In genomic region chr1:110337704-110338199, GRCh38 we compare ENCODE assay signal across 1 cellular context.
A peak's percentile ranks its signal among the peaks of the same experiment; 100 is the strongest.
TF ChIP-seq lines count a peak whose summit lies in the region.

No MANE protein-coding gene starts in this region.

TF ChIP-seq in K562, 482 proteins besides CTCF, POLR2A, EP300 and RAD21 (continued from another document):
- no peak for TF ChIP-seq PKNOX1 (IDR thresholded peaks at IDR 0.05)
- TF ChIP-seq HSF4 (CRISPR knock-in tag; IDR thresholded peaks at IDR 0.05; ENCODE audit: borderline replicate concordance): no peak
- TF ChIP-seq PTBP1 (IDR thresholded peaks at IDR 0.05; ENCODE audit: low read depth, low read length): 0 out of 2 replicates have a peak, but pooled peaks have one; percentile 8
- TF ChIP-seq ZNF280B (CRISPR knock-in tag; IDR thresholded peaks at IDR 0.05): no peak
- peak; percentile 92; the same call in 1 of the 2 replicates for TF ChIP-seq PREB (CRISPR knock-in tag; IDR thresholded peaks at IDR 0.05)
- no peak for TF ChIP-seq PYGO2 (tag; IDR thresholded peaks at IDR 0.05)
- no peak for TF ChIP-seq MYBL2 (IDR thresholded peaks at IDR 0.05; ENCODE audit: low read depth)
- TF ChIP-seq MYBL2 (CRISPR knock-in tag; IDR thresholded peaks at IDR 0.05; ENCODE audit: borderline replicate concordance): no peak
- 0 out of 2 replicates have a peak, but pooled peaks have one; percentile 21 for TF ChIP-seq SMARCA4 (IDR thresholded peaks at IDR 0.05)
- no peak for TF ChIP-seq EHMT2 (IDR thresholded peaks at IDR 0.05)
- TF ChIP-seq TRIM28 (IDR thresholded peaks at IDR 0.05): no peak
- no peak for TF ChIP-seq CBX8 (IDR thresholded peaks at IDR 0.05; ENCODE audit: borderline replicate concordance, extremely low read depth, low read depth, low read length, poor library complexity, severe bottlenecking)
- TF ChIP-seq POU5F1 (IDR thresholded peaks at IDR 0.05; ENCODE audit: borderline replicate concordance, low read depth, low read length, partially characterized antibody): no peak
- TF ChIP-seq AFF1 (IDR thresholded peaks at IDR 0.05; ENCODE audit: low read depth in 1 of 2, partially characterized antibody in 2 of 2): peak in 1 of 2 experiments; percentile 17
- TF ChIP-seq JUN (IDR thresholded peaks at IDR 0.05; ENCODE audit: borderline replicate concordance, low read depth, low read length): 0 out of 2 replicates have a peak, but pooled peaks have one; percentile 45
- TF ChIP-seq JUN (CRISPR knock-in tag; IDR thresholded peaks at IDR 0.05; ENCODE audit: borderline replicate concordance): 0 out of 2 replicates have a peak, but pooled peaks have one; percentile 64
- TF ChIP-seq ZNF347 (CRISPR knock-in tag; IDR thresholded peaks at IDR 0.05; ENCODE audit: low read depth): no peak
- TF ChIP-seq VEZF1 (CRISPR knock-in tag; IDR thresholded peaks at IDR 0.05): no peak
- TF ChIP-seq HOXB6 (CRISPR knock-in tag; IDR thresholded peaks at IDR 0.05; ENCODE audit: borderline replicate concordance): no peak
- TF ChIP-seq FOXA3 (CRISPR knock-in tag; conservative IDR thresholded peaks at IDR 0.05 in 1 of 2, IDR thresholded peaks at IDR 0.05 in 1 of 2): peak in 1 of 2 experiments; percentile 12; a peak in 1 of 4 replicates
- peak; percentile 53; the same call in 1 of the 2 replicates for TF ChIP-seq ERF (CRISPR knock-in tag; IDR thresholded peaks at IDR 0.05)
- TF ChIP-seq KHSRP (IDR thresholded peaks at IDR 0.05): no peak
- TF ChIP-seq ZFP30 (CRISPR knock-in tag; IDR thresholded peaks at IDR 0.05; ENCODE audit: borderline replicate concordance): no peak
- TF ChIP-seq TCF7 (IDR thresholded peaks at IDR 0.05; ENCODE audit: borderline replicate concordance): no peak; the same call in 1 of the 2 replicates
- TF ChIP-seq KAT7 (CRISPR knock-in tag; IDR thresholded peaks at IDR 0.05; ENCODE audit: borderline replicate concordance): peak; percentile 6; the same call in 1 of the 2 replicates
- no peak for TF ChIP-seq MCM7 (IDR thresholded peaks at IDR 0.05)
- TF ChIP-seq NCOA1 (IDR thresholded peaks at IDR 0.05; ENCODE audit: low read depth): no peak; the same call in 1 of the 2 replicates
- peak; percentile 41; the same call in 1 of the 2 replicates for TF ChIP-seq THAP7 (CRISPR knock-in tag; IDR thresholded peaks at IDR 0.05)
- no peak for TF ChIP-seq MTA2 (IDR thresholded peaks at IDR 0.05; ENCODE audit: low read depth)
